21 cellular contexts compared by ENCODE assay signal in genomic region chr21:41977034-41977950, GRCh38. TPM values are rescaled to one million over a fixed set of nuclear protein-coding genes. Genes with fewer than 3 reads are reported as not detected.
DNase-seq lines count a peak whose midpoint lies in the region; TF ChIP-seq lines count a peak whose summit lies in the region.
"Had no signal": no experiment of that assay in that cellular context is flagged by ENCODE, and none has a peak within 500 bp of the region (broad histone marks: within the 10 kb centered on the region; RNA-seq: fewer than 3 reads in every experiment).

No MANE protein-coding gene starts in this region.

- H3K9me3 ChIP-seq in mesenchymal stem cell (ENCODE audit: control insufficient read depth, low read length) (peaks cover 6% of the 10 kb centered on the region), esophagus squamous epithelium (no peaks in the 10 kb centered on the region)
- H3K9me3 ChIP-seq: SK-N-SH had no signal

- no peaks in the 10 kb centered on the region for H3K79me1 ChIP-seq in mesenchymal stem cell (replicated peaks; ENCODE audit: low read length, poor library complexity, severe bottlenecking)

- H3K4me2 ChIP-seq in mesenchymal stem cell (ENCODE audit: low read length, poor library complexity, severe bottlenecking): no peak overlapping the region
- H3K4me2 ChIP-seq: A549; BLaER1 treated with 17β-estradiol and CSF1 and Interleukin-3, amounts not matched to agents 10 nM and 100 nM; SK-N-SH had no signal

- H3K23ac ChIP-seq in mesenchymal stem cell (ENCODE audit: low read length in 2 of 2): no peak overlapping the region

- peaks cover 15% of the 10 kb centered on the region for H3K4me1 Mint-ChIP-seq in activated T-cell treated with anti-CD3 and anti-CD28 coated beads, Interleukin-2, amount 50 U/mL, for 24 hours (ENCODE audit: low read depth)

- H2BK120ac ChIP-seq in mesenchymal stem cell (ENCODE audit: low read depth, low read length): no peak overlapping the region

- H4K8ac ChIP-seq in mesenchymal stem cell (ENCODE audit: low read length): peak overlapping the region; percentile 2

- H3K4me1 ChIP-seq in mesenchymal stem cell (ENCODE audit: control insufficient read depth, insufficient read depth, low read depth, low read length) (no peaks in the 10 kb centered on the region), esophagus squamous epithelium (peaks cover 10 to 26% (median 12%) of the 10 kb centered on the region in 3 donors)
- H3K4me1 ChIP-seq: A549 had no signal

- no peak overlapping the region for H3K9ac ChIP-seq in mesenchymal stem cell (ENCODE audit: low read length)
- H3K9ac ChIP-seq: BLaER1 treated with 17β-estradiol and CSF1 and Interleukin-3, amounts not matched to agents 10 nM and 100 nM; GM23248; SK-N-SH had no signal

- H3K27me3 Mint-ChIP-seq in activated T-cell treated with anti-CD3 and anti-CD28 coated beads, Interleukin-2, amount 50 U/mL, for 24 hours: peaks cover 5% of the 10 kb centered on the region
- H3K27me3 Mint-ChIP-seq: CD4-positive, alpha-beta T cell had no signal

- no peak overlapping the region for H2BK12ac ChIP-seq in mesenchymal stem cell (ENCODE audit: low read length in 2 of 2)

- peak; percentile 7 for DNase-seq in activated T-cell treated with anti-CD3 and anti-CD28 coated beads, Interleukin-2, amount 50 U/mL, for 24 hours
- no peak for DNase-seq in activated T-cell treated with anti-CD3 and anti-CD28 coated beads, Interleukin-2, amount 50 U/mL, for 1 hour
- peak; percentile 32 for DNase-seq in activated CD8-positive, alpha-beta memory T cell treated with anti-CD3 and anti-CD28 coated beads, Interleukin-2, amount 50 U/mL, for 48 hours
- DNase-seq in mesenchymal stem cell (no peak), NCI-H2227 (lab: John Stamatoyannopoulos, UW; ENCODE audit: unreplicated experiment) (no peak), esophagus squamous epithelium (lab: John Stamatoyannopoulos, UW) (no peak), NCI-H1436 (lab: John Stamatoyannopoulos, UW) (no peak)
- DNase-seq: AML-193; CD4-positive, alpha-beta T cell; GM23248; KBM-7; MV-4-11; NCI-H1105; NCI-H146; NCI-H2029; NCI-H226; NCI-H524; NCI-H774; SK-N-SH had no signal

- H3K4me3 Mint-ChIP-seq in activated T-cell treated with anti-CD3 and anti-CD28 coated beads, Interleukin-2, amount 50 U/mL, for 24 hours: no peak overlapping the region
- H3K4me3 Mint-ChIP-seq: CD4-positive, alpha-beta T cell had no signal

- H3K18ac ChIP-seq in mesenchymal stem cell (ENCODE audit: low read depth in 1 of 2, low read length in 2 of 2): no peak overlapping the region

- H2BK5ac ChIP-seq in mesenchymal stem cell (ENCODE audit: low read depth, low read length, poor library complexity, severe bottlenecking): no peak overlapping the region

- no peak overlapping the region for H3K27ac Mint-ChIP-seq in activated T-cell treated with anti-CD3 and anti-CD28 coated beads, Interleukin-2, amount 50 U/mL, for 24 hours
- H3K27ac Mint-ChIP-seq: CD4-positive, alpha-beta T cell had no signal

- H4K91ac ChIP-seq in mesenchymal stem cell (ENCODE audit: low read length): no peak overlapping the region

- TF ChIP-seq CTCF in esophagus squamous epithelium (IDR thresholded peaks at IDR 0.05): no peak

- no peaks in the 10 kb centered on the region for H3K27me3 ChIP-seq in mesenchymal stem cell (ENCODE audit: control insufficient read depth in 1 of 2, insufficient read depth in 1 of 2, low read length in 2 of 2)
- H3K27me3 ChIP-seq in esophagus squamous epithelium: no peaks in the 10 kb centered on the region
- H3K27me3 ChIP-seq: BLaER1 treated with 17β-estradiol and CSF1 and Interleukin-3, amounts not matched to agents 10 nM and 100 nM had no signal

- no peak overlapping the region for H2BK15ac ChIP-seq in mesenchymal stem cell (ENCODE audit: low read depth, poor library complexity, severe bottlenecking)

- H3K4me3 ChIP-seq in mesenchymal stem cell (ENCODE audit: insufficient read depth in 1 of 2, low read depth in 1 of 2, low read length in 2 of 2) (no peak overlapping the region), esophagus squamous epithelium (no peak overlapping the region)
- H3K4me3 ChIP-seq: A549; BLaER1 treated with 17β-estradiol and CSF1 and Interleukin-3, amounts not matched to agents 10 nM and 100 nM; GM23248 had no signal

- peaks cover 9% of the 10 kb centered on the region for H3K9me3 Mint-ChIP-seq in activated T-cell treated with anti-CD3 and anti-CD28 coated beads, Interleukin-2, amount 50 U/mL, for 24 hours

- H3K4ac ChIP-seq in mesenchymal stem cell (ENCODE audit: low read depth in 1 of 2, low read length in 2 of 2): no peak overlapping the region

- no peak overlapping the region for H3K27ac ChIP-seq in mesenchymal stem cell (ENCODE audit: low read length, poor library complexity, severe bottlenecking)
- H3K27ac ChIP-seq in esophagus squamous epithelium: no peak overlapping the region
- H3K27ac ChIP-seq: A549; BLaER1 treated with 17β-estradiol and CSF1 and Interleukin-3, amounts not matched to agents 10 nM and 100 nM; GM23248 had no signal

- no peak for TF ChIP-seq POLR2A in esophagus squamous epithelium (IDR thresholded peaks at IDR 0.05)

- H3K36me3 Mint-ChIP-seq in activated T-cell treated with anti-CD3 and anti-CD28 coated beads, Interleukin-2, amount 50 U/mL, for 24 hours (ENCODE audit: low read depth): no peaks in the 10 kb centered on the region

- H3K14ac ChIP-seq in mesenchymal stem cell (ENCODE audit: low read length in 2 of 2): no peak overlapping the region

- WGBS in mesenchymal stem cell: 87% methylated on average over 15 of the region's 17 CpGs
- 77 to 92% methylated on average over 13 to 15 of the region's 17 CpGs for WGBS in esophagus squamous epithelium, 2 donors

- no peak overlapping the region for H2AFZ ChIP-seq in mesenchymal stem cell (ENCODE audit: low read depth, low read length)
- H2AFZ ChIP-seq: GM23248 had no signal

- H2AK5ac ChIP-seq in mesenchymal stem cell (ENCODE audit: low read length, severe bottlenecking): no peak overlapping the region

- H3K36me3 ChIP-seq in mesenchymal stem cell (ENCODE audit: control insufficient read depth in 1 of 2, insufficient read depth in 2 of 2, low read depth in 1 of 2, low read length in 2 of 2) (no peaks in the 10 kb centered on the region), esophagus squamous epithelium (no peaks in the 10 kb centered on the region)

- intact Hi-C loops in esophagus squamous epithelium (cut with DNase I): no loop called here

RNA-seq across cellular contexts. Expression of gene C2CD2, which starts 23.5 kb away (rescaled TPM):
- polyA plus RNA-seq in mesenchymal stem cell (2013, experiment 1 of 2): 11.4 TPM
- 11.3 TPM for polyA plus RNA-seq in mesenchymal stem cell (2013, experiment 2 of 2)
- total RNA-seq in esophagus squamous epithelium: 10 to 100 TPM; 13.6 to 21.2 (median 15.6) TPM

RNA-seq across cellular contexts. Expression of gene ZBTB21, which starts 32.9 kb away (rescaled TPM):
- 9.7 TPM for polyA plus RNA-seq in mesenchymal stem cell (2013, experiment 1 of 2)
- 9.5 TPM for polyA plus RNA-seq in mesenchymal stem cell (2013, experiment 2 of 2)
- 10 to 100 TPM in 1 of 4 donors, 1 to 10 TPM in 3; 5.9 to 10.3 (median 7.8) TPM for total RNA-seq in esophagus squamous epithelium

Comparison
In these comparisons a context has a peak if more than half of its experiments do, and no peak if none do; other contexts are left out.
1. DNase-seq: peak in activated T-cell treated with anti-CD3 and anti-CD28 coated beads, Interleukin-2, amount 50 U/mL, for 24 hours (single experiment) and activated CD8-positive, alpha-beta memory T cell treated with anti-CD3 and anti-CD28 coated beads, Interleukin-2, amount 50 U/mL, for 48 hours (single experiment); none in activated T-cell treated with anti-CD3 and anti-CD28 coated beads, Interleukin-2, amount 50 U/mL, for 1 hour (single experiment), mesenchymal stem cell (single experiment), NCI-H2227 (single experiment), esophagus squamous epithelium (single experiment) and NCI-H1436 (single experiment).